9 cellular contexts compared by ENCODE assay signal in genomic region chr12:122983789-122984515, GRCh38. TPM values are rescaled to one million over a fixed set of nuclear protein-coding genes. Genes with fewer than 3 reads are reported as not detected.
DNase-seq lines count a peak whose midpoint lies in the region; ATAC-seq and TF ChIP-seq lines count a peak whose summit lies in the region.
"Had no signal": no experiment of that assay in that cellular context is flagged by ENCODE, and none has a peak within 500 bp of the region (broad histone marks: within the 10 kb centered on the region; RNA-seq: fewer than 3 reads in every experiment).

No MANE protein-coding gene starts in this region.

- H4K20me1 ChIP-seq in mammary epithelial cell (ENCODE audit: insufficient read depth, low read length) = no peaks in the 10 kb centered on the region

- peak overlapping the region; percentile 76 for H3K9ac ChIP-seq in adipocyte (ENCODE audit: low read length)
- no peak overlapping the region for H3K9ac ChIP-seq in mammary epithelial cell (ENCODE audit: insufficient read depth, low read length)

- 20 to 40% methylated on average over 8 to 9 of the region's 9 CpGs for WGBS in lung, 2 donors
- WGBS in testis, 2 donors = 19 to 40% methylated on average over 7 to 9 of the region's 9 CpGs
- 41% methylated on average over 6 of the region's 9 CpGs for WGBS in mammary epithelial cell (ENCODE audit: low coverage, missing lambda C conversion rate)

- H3K4me1 Mint-ChIP-seq in activated CD4-positive, alpha-beta T cell treated with anti-CD3 and anti-CD28 coated beads, Interleukin-2, amount 10 ng/mL, durations not matched to agents 7 days and 5 days = peaks cover 43% of the 10 kb centered on the region

- H3K4me3 ChIP-seq in adipocyte (ENCODE audit: low read length) (peak overlapping the region; percentile 56), lung (no peak overlapping the region), testis (no peak overlapping the region), mammary epithelial cell (replicated peaks in 1 of 3; ENCODE audit: insufficient read depth in 1 of 3, low read depth in 2 of 3, low read length in 3 of 3) (no peak overlapping the region)

- H3K79me2 ChIP-seq in mammary epithelial cell (ENCODE audit: insufficient read depth, low read length) = peaks cover 29% of the 10 kb centered on the region

- H3K9me3 ChIP-seq in adipocyte (ENCODE audit: control insufficient read depth, low read length) (no peaks in the 10 kb centered on the region), lung (ENCODE audit: control insufficient read depth in 2 of 2, insufficient read depth in 1 of 2, low read length in 1 of 2) (peaks cover 0 to 2% of the 10 kb centered on the region in 2 donors), testis (no peaks in the 10 kb centered on the region), mammary epithelial cell (replicated peaks; ENCODE audit: insufficient read depth, low read length) (no peaks in the 10 kb centered on the region)

- H3K27me3 ChIP-seq in adipocyte (replicated peaks; ENCODE audit: control insufficient read depth, insufficient read depth, low read length) (no peaks in the 10 kb centered on the region), lung (ENCODE audit: control insufficient read depth, insufficient read depth) (no peaks in the 10 kb centered on the region), testis (no peaks in the 10 kb centered on the region), mammary epithelial cell (ENCODE audit: insufficient read depth, low read length) (no peaks in the 10 kb centered on the region)

- no peaks in the 10 kb centered on the region for H3K27me3 Mint-ChIP-seq in activated CD4-positive, alpha-beta T cell treated with anti-CD3 and anti-CD28 coated beads, Interleukin-2, amount 10 ng/mL, durations not matched to agents 7 days and 5 days

- H3K4me1 ChIP-seq in adipocyte (ENCODE audit: control insufficient read depth, insufficient read depth, low read length) (peaks cover 46% of the 10 kb centered on the region), lung (ENCODE audit: control insufficient read depth in 2 of 2, insufficient read depth in 2 of 2, low read length in 2 of 2) (peaks cover 3 to 35% of the 10 kb centered on the region in 2 donors), testis (peaks cover 55% of the 10 kb centered on the region), mammary epithelial cell (ENCODE audit: insufficient read depth, low read length) (peaks cover 34% of the 10 kb centered on the region)

- CTCF ChIA-PET in activated CD4-positive, alpha-beta T cell treated with anti-CD3 and anti-CD28 coated beads, Interleukin-2, amount 10 ng/mL, durations not matched to agents 7 days and 5 days (lab: Charles Lee) = interaction anchor here (0.6 to 1.5 kb wide), 2 partner anchors 23 to 653 kb away, joined by 3 read pairs; no protein-coding TSS in a partner anchor
- CTCF ChIA-PET in mammary epithelial cell (lab: Charles Lee; ENCODE audit: low non-redundant PET) = no interaction called here

- TF ChIP-seq CTCF in lung (IDR thresholded peaks at IDR 0.05; ENCODE audit: control extremely low read depth, extremely low read depth) (no peak), testis (IDR thresholded peaks at IDR 0.05) (no peak), mammary epithelial cell (conservative IDR thresholded peaks at IDR 0.05 in 1 of 2, IDR thresholded peaks at IDR 0.05 in 1 of 2; ENCODE audit: extremely low read depth in 1 of 2, insufficient read depth in 1 of 2, low read depth in 1 of 2, low read length in 2 of 2) (no peak)

- H3K36me3 Mint-ChIP-seq in activated CD4-positive, alpha-beta T cell treated with anti-CD3 and anti-CD28 coated beads, Interleukin-2, amount 10 ng/mL, durations not matched to agents 7 days and 5 days (ENCODE audit: low read depth) = peaks cover 27% of the 10 kb centered on the region

- no peak for TF ChIP-seq POLR2A in testis (IDR thresholded peaks at IDR 0.05)

- POLR2A ChIA-PET in activated CD4-positive, alpha-beta T cell treated with anti-CD3 and anti-CD28 coated beads, Interleukin-2, amount 10 ng/mL, durations not matched to agents 7 days and 5 days (lab: Charles Lee) = no interaction called here

- no peak for ATAC-seq in lung (ENCODE audit: insufficient read depth, low FRiP score)
- no peak for ATAC-seq in GM19452 (IDR thresholded peaks at IDR 0.05; ENCODE audit: unreplicated experiment)

- no peak overlapping the region for H3K4me3 Mint-ChIP-seq in activated CD4-positive, alpha-beta T cell treated with anti-CD3 and anti-CD28 coated beads, Interleukin-2, amount 10 ng/mL, durations not matched to agents 7 days and 5 days

- H3K27ac Mint-ChIP-seq in activated CD4-positive, alpha-beta T cell treated with anti-CD3 and anti-CD28 coated beads, Interleukin-2, amount 10 ng/mL, durations not matched to agents 7 days and 5 days = peak overlapping the region; percentile 48

- no TSS peak for BruUV-seq in mammary epithelial cell (replicated peaks; lab: Mats Ljungman, UMichigan)

- intact Hi-C loops in testis (cut with DNase I; ENCODE audit: low total_unique reads) (loop anchor here (5.0 to 10.0 kb wide), 2 partner anchors 161 to 248 kb away; partner anchors contain the start of genes MPHOSPH9 and MTRFR), mammary epithelial cell (cut with micrococcal nuclease) (no loop called here)

- in situ Hi-C loops in mammary epithelial cell (cut with MboI; ENCODE audit: low sequenced_read_pairs in 2 of 2) = no loop called here

- H3K27ac ChIP-seq in lung (ENCODE audit: low read depth in 1 of 2, low read length in 1 of 2) = peak overlapping the region; percentile 45 to 54
- peak overlapping the region; percentile 70 to 71 for H3K27ac ChIP-seq in testis
- H3K27ac ChIP-seq in mammary epithelial cell (ENCODE audit: insufficient read depth, low read depth, low read length) = no peak overlapping the region

- no peak overlapping the region for H2AFZ ChIP-seq in mammary epithelial cell (ENCODE audit: low read depth, low read length)

- H3K36me3 ChIP-seq in adipocyte (ENCODE audit: control insufficient read depth, insufficient read depth, low read length, severe bottlenecking) = peaks cover 12% of the 10 kb centered on the region
- H3K36me3 ChIP-seq in lung (ENCODE audit: control insufficient read depth in 2 of 2, insufficient read depth in 2 of 2, low read length in 2 of 2) = peaks cover 0 to 52% of the 10 kb centered on the region in 2 donors
- H3K36me3 ChIP-seq in testis (ENCODE audit: low read depth, missing control alignments) = no peaks in the 10 kb centered on the region
- H3K36me3 ChIP-seq in mammary epithelial cell (ENCODE audit: insufficient read depth, low read length) = no peaks in the 10 kb centered on the region

- DNase-seq in activated CD4-positive, alpha-beta T cell treated with anti-CD3 and anti-CD28 coated beads, Interleukin-2, amount 10 ng/mL, durations not matched to agents 7 days and 5 days = no peak
- DNase-seq in activated CD4-positive, alpha-beta T cell treated with anti-CD3 and anti-CD28 coated beads for 1 hour = no peak
- DNase-seq in adipocyte (ENCODE audit: low read depth) (no peak), lung (ENCODE audit: low spot score) (no peak), testis (no peak), mammary epithelial cell (no peak), cerebellar cortex (ENCODE audit: low spot score) (no peak)
- DNase-seq: NCI-H2171 treated with DMSO at 0.1 percent for 48 hours had no signal

- dilution Hi-C loops in mammary epithelial cell (cut with HindIII; ENCODE audit: low sequenced_read_pairs) = no loop called here

- no peaks in the 10 kb centered on the region for H3K9me3 Mint-ChIP-seq in activated CD4-positive, alpha-beta T cell treated with anti-CD3 and anti-CD28 coated beads, Interleukin-2, amount 10 ng/mL, durations not matched to agents 7 days and 5 days

- no peak overlapping the region for H3K4me2 ChIP-seq in mammary epithelial cell (ENCODE audit: insufficient read depth, low read depth, low read length)

RNA-seq across cellular contexts. Expression of gene ARL6IP4, which starts 3.5 kb away (rescaled TPM):
- 100 to 1,000 TPM; 160 to 180 TPM for total RNA-seq in activated CD4-positive, alpha-beta T cell treated with anti-CD3 and anti-CD28 coated beads, Interleukin-2, amount 10 ng/mL, durations not matched to agents 7 days and 5 days
- total RNA-seq in lung = 100 to 1,000 TPM in 1 of 2 donors, 10 to 100 TPM in 1; 83.6 to 186 TPM
- polyA plus RNA-seq in lung = 100 to 1,000 TPM; 197 to 354 TPM
- 100 to 1,000 TPM; 169 to 190 TPM for total RNA-seq in testis
- 210 TPM for polyA plus RNA-seq in testis (ENCODE audit: insufficient read depth, low read depth, low replicate concordance)
- 100 to 1,000 TPM in 1 of 2 donors, 10 to 100 TPM in 1; 70.2 to 166 TPM for total RNA-seq in mammary epithelial cell
- 183 TPM for polyA plus RNA-seq in mammary epithelial cell
- polyA minus RNA-seq in mammary epithelial cell = 171 TPM

RNA-seq across cellular contexts. Expression of gene OGFOD2, which starts 8.9 kb away (rescaled TPM):
- total RNA-seq in activated CD4-positive, alpha-beta T cell treated with anti-CD3 and anti-CD28 coated beads, Interleukin-2, amount 10 ng/mL, durations not matched to agents 7 days and 5 days = 10 to 100 TPM; 25.3 to 25.9 TPM
- total RNA-seq in lung (10 to 100 TPM; 11.4 to 30.1 TPM), testis (10 to 100 TPM; 35.0 to 56.5 TPM), mammary epithelial cell (10 to 100 TPM in 1 of 2 donors, 1 to 10 TPM in 1; 8.2 to 16.2 TPM)
- polyA plus RNA-seq in lung (10 to 100 TPM; 17.3 to 19.7 TPM), testis (ENCODE audit: insufficient read depth, low read depth, low replicate concordance) (47.2 TPM), mammary epithelial cell (13.6 TPM)
- polyA minus RNA-seq in mammary epithelial cell = 18.9 TPM

RNA-seq across cellular contexts. Expression of gene ABCB9, which starts 17.7 kb away (rescaled TPM):
- total RNA-seq in activated CD4-positive, alpha-beta T cell treated with anti-CD3 and anti-CD28 coated beads, Interleukin-2, amount 10 ng/mL, durations not matched to agents 7 days and 5 days = 1 to 10 TPM; 4.7 to 6.7 TPM
- total RNA-seq in lung = 1 to 10 TPM; 6.7 to 7.5 TPM
- polyA plus RNA-seq in lung = 1 to 10 TPM; 2.7 to 2.9 TPM
- total RNA-seq in testis = 10 to 100 TPM; 75.3 to 82.8 TPM
- polyA plus RNA-seq in testis (ENCODE audit: insufficient read depth, low read depth, low replicate concordance) = 41.6 TPM
- 10 to 100 TPM; 11.2 to 15.5 TPM for total RNA-seq in mammary epithelial cell
- 15.2 TPM for polyA plus RNA-seq in mammary epithelial cell
- polyA minus RNA-seq in mammary epithelial cell = 12.7 TPM

Comparison
In these comparisons a context has a peak if more than half of its experiments do, and no peak if none do; other contexts are left out.
1. RNA of gene ABCB9, which starts 17.7 kb away (total RNA-seq): 75.3 to 82.8 TPM in testis; 11.2 to 15.5 TPM in mammary epithelial cell, 6.7 to 7.5 TPM in lung and 4.7 to 6.7 TPM in activated CD4-positive, alpha-beta T cell treated with anti-CD3 and anti-CD28 coated beads, Interleukin-2, amount 10 ng/mL, durations not matched to agents 7 days and 5 days; every median in the first group is over 4 times any median in the second.